9 cellular contexts compared by ENCODE assay signal in the genomic region with DNA sequence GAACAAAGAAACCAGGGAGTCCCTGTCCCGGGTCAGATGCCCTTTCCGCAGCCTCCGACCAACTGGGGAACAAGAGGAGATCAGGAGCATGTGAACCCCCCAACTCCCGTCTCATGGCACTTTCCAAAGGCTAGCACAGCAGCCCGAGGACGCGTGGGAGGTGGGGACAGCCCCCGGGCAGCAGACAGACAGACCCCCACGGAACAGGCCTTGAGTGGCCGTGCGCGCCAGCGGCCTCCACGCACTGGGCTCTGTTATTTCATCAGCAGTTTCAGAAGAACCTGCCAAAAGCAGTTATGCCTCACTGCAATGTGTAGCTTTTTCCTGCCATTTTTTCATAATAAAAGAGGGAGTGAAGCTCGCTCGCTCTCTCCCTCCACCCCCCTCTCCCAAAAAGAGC. TPM values are rescaled to one million over a fixed set of nuclear protein-coding genes. Genes with fewer than 3 reads are reported as not detected.
DNase-seq lines count a peak whose midpoint lies in the region; ATAC-seq and TF ChIP-seq lines count a peak whose summit lies in the region.
"Had no signal": no experiment of that assay in that cellular context is flagged by ENCODE, and none has a peak within 500 bp of the region (broad histone marks: within the 10 kb centered on the region; RNA-seq: fewer than 3 reads in every experiment).

No MANE protein-coding gene starts in this region.

- WGBS in gastroesophageal sphincter (ENCODE audit: low coverage in 1 of 2), 2 donors, result 46% methylated on average over 5 of the region's 16 CpGs; no CpG with 5 or more reads in 1 of the 2 donors
- WGBS in psoas muscle, 3 donors, result 8 to 35% (median 12%) methylated on average over 14 to 16 of the region's 16 CpGs

- TF ChIP-seq POLR2A in gastroesophageal sphincter (IDR thresholded peaks at IDR 0.05), result no peak

- H3K27me3 ChIP-seq in gastroesophageal sphincter, result no peaks in the 10 kb centered on the region
- H3K27me3 ChIP-seq in psoas muscle (ENCODE audit: insufficient read depth in 3 of 3, low read length in 2 of 3), result peaks cover 0 to 53% (median 2%) of the 10 kb centered on the region in 3 donors
- no peaks in the 10 kb centered on the region for H3K27me3 ChIP-seq in BE2C

- peak overlapping the region; percentile 67 for H3K9ac ChIP-seq in ES-I3 (ENCODE audit: low read depth, low read length)

- H3K4me1 Mint-ChIP-seq in activated CD8-positive, alpha-beta T cell treated with anti-CD3 and anti-CD28 coated beads for 36 hours (ENCODE audit: low read depth), result peaks cover 2% of the 10 kb centered on the region

- H3K9me3 ChIP-seq in ES-I3 (ENCODE audit: control insufficient read depth, insufficient read depth, low read length) (no peaks in the 10 kb centered on the region), gastroesophageal sphincter (no peaks in the 10 kb centered on the region), psoas muscle (no peaks in the 10 kb centered on the region), BE2C (no peaks in the 10 kb centered on the region)

- peak overlapping the region; percentile 64 for H3K4me3 Mint-ChIP-seq in activated CD8-positive, alpha-beta T cell treated with anti-CD3 and anti-CD28 coated beads for 36 hours

- ATAC-seq in activated CD8-positive, alpha-beta T cell treated with anti-CD3 and anti-CD28 coated beads for 36 hours, result peak; percentile 38
- ATAC-seq in gastroesophageal sphincter (no peak), psoas muscle (no peak), GM21825 (IDR thresholded peaks at IDR 0.05; ENCODE audit: unreplicated experiment) (no peak)

- H3K4me3 ChIP-seq in gastroesophageal sphincter (peak overlapping the region; percentile 10 to 40), psoas muscle (peak overlapping the region; percentile 50), BE2C (ENCODE audit: low read depth, low read length) (no peak overlapping the region)

- H3K27ac ChIP-seq in gastroesophageal sphincter (peak overlapping the region in 1 of 4 donors; percentile 30), psoas muscle (no peak overlapping the region)

- no peak for TF ChIP-seq EP300 in gastroesophageal sphincter (IDR thresholded peaks at IDR 0.05)

- H3K4me1 ChIP-seq in ES-I3 (ENCODE audit: insufficient read depth, low read length), result peaks cover 1% of the 10 kb centered on the region; the same call in 1 of the 2 replicates
- H3K4me1 ChIP-seq in gastroesophageal sphincter, result peaks cover 0 to 21% (median 0%) of the 10 kb centered on the region in 3 donors
- H3K4me1 ChIP-seq in psoas muscle, result no peaks in the 10 kb centered on the region
- no peaks in the 10 kb centered on the region for H3K4me1 ChIP-seq in BE2C

- no peaks in the 10 kb centered on the region for H3K36me3 Mint-ChIP-seq in activated CD8-positive, alpha-beta T cell treated with anti-CD3 and anti-CD28 coated beads for 36 hours (ENCODE audit: low read depth)

- no peaks in the 10 kb centered on the region for H3K9me3 Mint-ChIP-seq in activated CD8-positive, alpha-beta T cell treated with anti-CD3 and anti-CD28 coated beads for 36 hours

- peaks cover 21% of the 10 kb centered on the region for H3K27me3 Mint-ChIP-seq in activated CD8-positive, alpha-beta T cell treated with anti-CD3 and anti-CD28 coated beads for 36 hours

- CTCF ChIA-PET in activated CD8-positive, alpha-beta T cell treated with anti-CD3 and anti-CD28 coated beads for 36 hours (lab: Charles Lee), result interaction anchor here (2.1 kb wide), 1 partner anchor 578 kb away, joined by 5 read pairs; no protein-coding TSS in a partner anchor

- POLR2A ChIA-PET in activated CD8-positive, alpha-beta T cell treated with anti-CD3 and anti-CD28 coated beads for 36 hours (lab: Charles Lee), result no interaction called here

- H3K36me3 ChIP-seq in ES-I3 (ENCODE audit: insufficient read depth, low read length), result no peaks in the 10 kb centered on the region
- no peaks in the 10 kb centered on the region for H3K36me3 ChIP-seq in gastroesophageal sphincter
- no peaks in the 10 kb centered on the region for H3K36me3 ChIP-seq in psoas muscle (ENCODE audit: insufficient read depth in 1 of 2, low read depth in 1 of 2)
- H3K36me3 ChIP-seq in BE2C, result no peaks in the 10 kb centered on the region

- DNase-seq in activated CD8-positive, alpha-beta T cell treated with anti-CD3 and anti-CD28 coated beads for 36 hours, result peak; percentile 27
- DNase-seq in psoas muscle (no peak), BE2C (no peak), HT-29 (ENCODE audit: low spot score) (no peak), medulla oblongata (ENCODE audit: extremely low spot score) (no peak)

- no peak overlapping the region for H3K27ac Mint-ChIP-seq in activated CD8-positive, alpha-beta T cell treated with anti-CD3 and anti-CD28 coated beads for 36 hours

- TF ChIP-seq CTCF in activated CD8-positive, alpha-beta T cell treated with anti-CD3 and anti-CD28 coated beads for 36 hours (IDR thresholded peaks at IDR 0.05), result no peak
- TF ChIP-seq CTCF in gastroesophageal sphincter (IDR thresholded peaks at IDR 0.05), result no peak
- TF ChIP-seq CTCF in psoas muscle (IDR thresholded peaks at IDR 0.05), result no peak
- no peak for TF ChIP-seq CTCF in BE2C (IDR thresholded peaks at IDR 0.05; ENCODE audit: low read depth, low read length)

- intact Hi-C loops in activated CD8-positive, alpha-beta T cell treated with anti-CD3 and anti-CD28 coated beads for 36 hours (cut with micrococcal nuclease), result no loop called here
- intact Hi-C loops in psoas muscle (cut with DNase I), result no loop called here

RNA-seq across cellular contexts. Expression of a gene that starts 0.3 kb away (rescaled TPM):
- not detected for total RNA-seq in activated CD8-positive, alpha-beta T cell treated with anti-CD3 and anti-CD28 coated beads for 36 hours
- total RNA-seq in gastroesophageal sphincter (under 1 TPM in 1 of 4 donors, not detected in 3; 0.23 TPM), psoas muscle (under 1 TPM in 2 of 4 donors, not detected in 2; 0.13 to 0.47 TPM)
- under 1 TPM; 0.05 to 0.13 (median 0.10) TPM for polyA plus RNA-seq in psoas muscle
- polyA plus RNA-seq in BE2C (2012; ENCODE audit: insufficient read depth, insufficient read length, low read depth), result not detected
- total RNA-seq in HT-29 (2014; rRNA removed; shearing (Covaris generic)), result not detected in 2 replicates
- total RNA-seq: renal cortical epithelial cell had no signal
